In genomic region chr11:117232022-117232878, GRCh38 we compare ENCODE assay signal across 1 cellular context.
TF ChIP-seq lines count a peak whose summit lies in the region.

Gene PCSK7 (minus strand): TSS chr11:117232073. CDS start chr11:117229844, 2,229 bp downstream.
Gene RNF214 (plus strand): TSS chr11:117232671. CDS start chr11:117234273, 1,602 bp downstream.

TF ChIP-seq in SK-N-SH, 30 proteins besides CTCF, POLR2A, EP300 and RAD21 (continued from another document):
- 0 out of 2 replicates have a peak, but pooled peaks have one; percentile 4 for TF ChIP-seq NRF1 (IDR thresholded peaks at IDR 0.05; ENCODE audit: low read depth, low read length)
- no peak for TF ChIP-seq ELF1 (IDR thresholded peaks at IDR 0.05)
- TF ChIP-seq RFX5 (IDR thresholded peaks at IDR 0.05; ENCODE audit: low read length): peak; percentile 80
- no peak for TF ChIP-seq TCF12 (IDR thresholded peaks at IDR 0.05)
- 0 out of 2 replicates have a peak, but pooled peaks have one; percentile 28 for TF ChIP-seq MAX (IDR thresholded peaks at IDR 0.05; ENCODE audit: low read depth)
- no peak for TF ChIP-seq YY1 (IDR thresholded peaks at IDR 0.05; ENCODE audit: low read depth)
- TF ChIP-seq REST (IDR thresholded peaks at IDR 0.05; ENCODE audit: low read depth, low read length): no peak
